Comparison of ENCODE assay signal across 1 cellular context in the genomic region with DNA sequence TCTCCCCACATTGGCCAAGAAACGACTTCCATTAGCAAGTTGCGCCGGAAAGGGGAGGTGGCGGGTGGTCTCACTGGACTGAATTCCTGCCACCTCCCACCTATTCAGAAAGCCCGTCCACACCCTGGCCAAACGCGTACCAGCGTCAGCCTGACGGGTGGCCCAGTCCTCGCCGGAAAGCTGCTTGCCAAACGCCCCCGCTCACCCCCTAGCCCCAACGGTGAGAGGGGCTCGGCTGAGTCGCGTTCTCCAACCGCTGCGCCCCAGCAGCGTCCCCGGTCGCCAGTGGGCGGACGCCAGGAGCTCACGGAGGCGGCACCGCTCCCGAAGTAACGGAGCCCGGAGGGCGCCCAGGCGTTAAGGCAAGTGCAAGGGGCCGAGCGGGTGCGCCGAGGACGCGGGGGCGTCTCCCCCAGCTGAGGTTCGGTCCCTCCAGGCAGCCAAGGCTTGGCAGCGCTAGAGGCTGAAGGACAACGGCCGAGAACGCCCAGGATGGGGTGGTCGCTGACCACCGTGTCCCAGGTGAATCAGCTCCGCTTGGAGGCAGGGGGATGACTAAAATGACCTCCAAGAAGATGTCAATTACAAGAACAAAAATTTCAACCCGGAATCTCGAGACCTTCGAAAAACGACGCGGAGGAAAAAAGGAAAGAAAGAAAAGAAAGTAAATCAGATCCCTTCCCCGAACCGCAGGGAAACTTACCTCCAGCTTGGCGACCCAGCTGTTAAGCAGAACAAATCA.
A peak's percentile ranks its signal among the peaks of the same experiment; 100 is the strongest.
TF ChIP-seq lines count a peak whose summit lies in the region.

No MANE protein-coding gene starts in this region.

TF ChIP-seq in HEK293, 187 proteins besides CTCF, POLR2A, EP300 and RAD21 (continued from another document and continues in another):
- TF ChIP-seq, protein P1, sequence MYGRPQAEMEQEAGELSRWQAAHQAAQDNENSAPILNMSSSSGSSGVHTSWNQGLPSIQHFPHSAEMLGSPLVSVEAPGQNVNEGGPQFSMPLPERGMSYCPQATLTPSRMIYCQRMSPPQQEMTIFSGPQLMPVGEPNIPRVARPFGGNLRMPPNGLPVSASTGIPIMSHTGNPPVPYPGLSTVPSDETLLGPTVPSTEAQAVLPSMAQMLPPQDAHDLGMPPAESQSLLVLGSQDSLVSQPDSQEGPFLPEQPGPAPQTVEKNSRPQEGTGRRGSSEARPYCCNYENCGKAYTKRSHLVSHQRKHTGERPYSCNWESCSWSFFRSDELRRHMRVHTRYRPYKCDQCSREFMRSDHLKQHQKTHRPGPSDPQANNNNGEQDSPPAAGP (tag by site-specific recombination; IDR thresholded peaks at IDR 0.05): no peak
- TF ChIP-seq EGR2 (tag by site-specific recombination; IDR thresholded peaks at IDR 0.05; ENCODE audit: low read depth) (peak; percentile 93), ZSCAN23 (tag by site-specific recombination; IDR thresholded peaks at IDR 0.05) (no peak), ZNF600 (tag by site-specific recombination; IDR thresholded peaks at IDR 0.05) (0 out of 2 replicates have a peak, but pooled peaks have one; percentile 31), ZNF596 (tag by site-specific recombination; IDR thresholded peaks at IDR 0.05) (no peak), ZNF274 (IDR thresholded peaks at IDR 0.05; ENCODE audit: low read length) (no peak), ZNF274 (tag by site-specific recombination; IDR thresholded peaks at IDR 0.05; ENCODE audit: borderline replicate concordance) (no peak), ZNF341 (tag by site-specific recombination; IDR thresholded peaks at IDR 0.05; ENCODE audit: low read depth) (no peak), ZNF843 (tag by site-specific recombination; IDR thresholded peaks at IDR 0.05) (no peak), ZNF777 (tag by site-specific recombination; IDR thresholded peaks at IDR 0.05; ENCODE audit: borderline replicate concordance) (0 out of 2 replicates have a peak, but pooled peaks have one; percentile 43), ZNF37A (tag by site-specific recombination; IDR thresholded peaks at IDR 0.05) (no peak), ZNF324 (tag by site-specific recombination; IDR thresholded peaks at IDR 0.05) (no peak), ZNF433 (tag by site-specific recombination; IDR thresholded peaks at IDR 0.05; ENCODE audit: low read depth) (no peak), ZNF416 (tag by site-specific recombination; IDR thresholded peaks at IDR 0.05) (no peak), ZNF548 (tag by site-specific recombination; IDR thresholded peaks at IDR 0.05) (no peak), ZNF791 (tag by site-specific recombination; IDR thresholded peaks at IDR 0.05) (no peak), KLF7 (tag by site-specific recombination; IDR thresholded peaks at IDR 0.05; ENCODE audit: borderline replicate concordance) (no peak), ZNF585B (tag by site-specific recombination; IDR thresholded peaks at IDR 0.05) (no peak), ZNF24 (tag by site-specific recombination; IDR thresholded peaks at IDR 0.05) (no peak), ZSCAN30 (tag by site-specific recombination; IDR thresholded peaks at IDR 0.05) (no peak), FEZF1 (tag by site-specific recombination; IDR thresholded peaks at IDR 0.05) (no peak), KLF16 (tag by site-specific recombination; IDR thresholded peaks at IDR 0.05) (peak; percentile 45; the same call in 1 of the 2 replicates), ZNF707 (tag by site-specific recombination; IDR thresholded peaks at IDR 0.05) (no peak), ZNF223 (tag by site-specific recombination; IDR thresholded peaks at IDR 0.05) (no peak), ZNF146 (tag by site-specific recombination; IDR thresholded peaks at IDR 0.05) (no peak), ZEB2 (tag by site-specific recombination; IDR thresholded peaks at IDR 0.05) (no peak)
- TF ChIP-seq, protein P2, sequence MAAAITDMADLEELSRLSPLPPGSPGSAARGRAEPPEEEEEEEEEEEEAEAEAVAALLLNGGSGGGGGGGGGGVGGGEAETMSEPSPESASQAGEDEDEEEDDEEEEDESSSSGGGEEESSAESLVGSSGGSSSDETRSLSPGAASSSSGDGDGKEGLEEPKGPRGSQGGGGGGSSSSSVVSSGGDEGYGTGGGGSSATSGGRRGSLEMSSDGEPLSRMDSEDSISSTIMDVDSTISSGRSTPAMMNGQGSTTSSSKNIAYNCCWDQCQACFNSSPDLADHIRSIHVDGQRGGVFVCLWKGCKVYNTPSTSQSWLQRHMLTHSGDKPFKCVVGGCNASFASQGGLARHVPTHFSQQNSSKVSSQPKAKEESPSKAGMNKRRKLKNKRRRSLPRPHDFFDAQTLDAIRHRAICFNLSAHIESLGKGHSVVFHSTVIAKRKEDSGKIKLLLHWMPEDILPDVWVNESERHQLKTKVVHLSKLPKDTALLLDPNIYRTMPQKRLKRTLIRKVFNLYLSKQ (tag by site-specific recombination; IDR thresholded peaks at IDR 0.05; ENCODE audit: borderline replicate concordance): no peak
- TF ChIP-seq, protein P3, sequence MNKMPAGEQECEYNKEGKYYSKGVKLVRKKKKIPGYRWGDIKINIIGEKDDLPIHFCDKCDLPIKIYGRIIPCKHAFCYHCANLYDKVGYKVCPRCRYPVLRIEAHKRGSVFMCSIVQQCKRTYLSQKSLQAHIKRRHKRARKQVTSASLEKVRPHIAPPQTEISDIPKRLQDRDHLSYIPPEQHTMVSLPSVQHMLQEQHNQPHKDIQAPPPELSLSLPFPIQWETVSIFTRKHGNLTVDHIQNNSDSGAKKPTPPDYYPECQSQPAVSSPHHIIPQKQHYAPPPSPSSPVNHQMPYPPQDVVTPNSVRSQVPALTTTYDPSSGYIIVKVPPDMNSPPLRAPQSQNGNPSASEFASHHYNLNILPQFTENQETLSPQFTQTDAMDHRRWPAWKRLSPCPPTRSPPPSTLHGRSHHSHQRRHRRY (tag by site-specific recombination; IDR thresholded peaks at IDR 0.05): no peak
- TF ChIP-seq, protein P4, sequence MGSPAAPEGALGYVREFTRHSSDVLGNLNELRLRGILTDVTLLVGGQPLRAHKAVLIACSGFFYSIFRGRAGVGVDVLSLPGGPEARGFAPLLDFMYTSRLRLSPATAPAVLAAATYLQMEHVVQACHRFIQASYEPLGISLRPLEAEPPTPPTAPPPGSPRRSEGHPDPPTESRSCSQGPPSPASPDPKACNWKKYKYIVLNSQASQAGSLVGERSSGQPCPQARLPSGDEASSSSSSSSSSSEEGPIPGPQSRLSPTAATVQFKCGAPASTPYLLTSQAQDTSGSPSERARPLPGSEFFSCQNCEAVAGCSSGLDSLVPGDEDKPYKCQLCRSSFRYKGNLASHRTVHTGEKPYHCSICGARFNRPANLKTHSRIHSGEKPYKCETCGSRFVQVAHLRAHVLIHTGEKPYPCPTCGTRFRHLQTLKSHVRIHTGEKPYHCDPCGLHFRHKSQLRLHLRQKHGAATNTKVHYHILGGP (tag by site-specific recombination; IDR thresholded peaks at IDR 0.05): no peak
- TF ChIP-seq, protein P5, sequence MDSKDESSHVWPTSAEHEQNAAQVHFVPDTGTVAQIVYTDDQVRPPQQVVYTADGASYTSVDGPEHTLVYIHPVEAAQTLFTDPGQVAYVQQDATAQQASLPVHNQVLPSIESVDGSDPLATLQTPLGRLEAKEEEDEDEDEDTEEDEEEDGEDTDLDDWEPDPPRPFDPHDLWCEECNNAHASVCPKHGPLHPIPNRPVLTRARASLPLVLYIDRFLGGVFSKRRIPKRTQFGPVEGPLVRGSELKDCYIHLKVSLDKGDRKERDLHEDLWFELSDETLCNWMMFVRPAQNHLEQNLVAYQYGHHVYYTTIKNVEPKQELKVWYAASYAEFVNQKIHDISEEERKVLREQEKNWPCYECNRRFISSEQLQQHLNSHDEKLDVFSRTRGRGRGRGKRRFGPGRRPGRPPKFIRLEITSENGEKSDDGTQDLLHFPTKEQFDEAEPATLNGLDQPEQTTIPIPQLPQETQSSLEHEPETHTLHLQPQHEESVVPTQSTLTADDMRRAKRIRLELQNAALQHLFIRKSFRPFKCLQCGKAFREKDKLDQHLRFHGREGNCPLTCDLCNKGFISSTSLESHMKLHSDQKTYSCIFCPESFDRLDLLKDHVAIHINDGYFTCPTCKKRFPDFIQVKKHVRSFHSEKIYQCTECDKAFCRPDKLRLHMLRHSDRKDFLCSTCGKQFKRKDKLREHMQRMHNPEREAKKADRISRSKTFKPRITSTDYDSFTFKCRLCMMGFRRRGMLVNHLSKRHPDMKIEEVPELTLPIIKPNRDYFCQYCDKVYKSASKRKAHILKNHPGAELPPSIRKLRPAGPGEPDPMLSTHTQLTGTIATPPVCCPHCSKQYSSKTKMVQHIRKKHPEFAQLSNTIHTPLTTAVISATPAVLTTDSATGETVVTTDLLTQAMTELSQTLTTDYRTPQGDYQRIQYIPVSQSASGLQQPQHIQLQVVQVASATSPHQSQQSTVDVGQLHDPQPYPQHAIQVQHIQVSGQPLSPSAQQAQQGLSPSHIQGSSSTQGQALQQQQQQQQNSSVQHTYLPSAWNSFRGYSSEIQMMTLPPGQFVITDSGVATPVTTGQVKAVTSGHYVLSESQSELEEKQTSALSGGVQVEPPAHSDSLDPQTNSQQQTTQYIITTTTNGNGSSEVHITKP (tag by site-specific recombination; IDR thresholded peaks at IDR 0.05): 0 out of 2 replicates have a peak, but pooled peaks have one; percentile 11
- TF ChIP-seq, protein P6, sequence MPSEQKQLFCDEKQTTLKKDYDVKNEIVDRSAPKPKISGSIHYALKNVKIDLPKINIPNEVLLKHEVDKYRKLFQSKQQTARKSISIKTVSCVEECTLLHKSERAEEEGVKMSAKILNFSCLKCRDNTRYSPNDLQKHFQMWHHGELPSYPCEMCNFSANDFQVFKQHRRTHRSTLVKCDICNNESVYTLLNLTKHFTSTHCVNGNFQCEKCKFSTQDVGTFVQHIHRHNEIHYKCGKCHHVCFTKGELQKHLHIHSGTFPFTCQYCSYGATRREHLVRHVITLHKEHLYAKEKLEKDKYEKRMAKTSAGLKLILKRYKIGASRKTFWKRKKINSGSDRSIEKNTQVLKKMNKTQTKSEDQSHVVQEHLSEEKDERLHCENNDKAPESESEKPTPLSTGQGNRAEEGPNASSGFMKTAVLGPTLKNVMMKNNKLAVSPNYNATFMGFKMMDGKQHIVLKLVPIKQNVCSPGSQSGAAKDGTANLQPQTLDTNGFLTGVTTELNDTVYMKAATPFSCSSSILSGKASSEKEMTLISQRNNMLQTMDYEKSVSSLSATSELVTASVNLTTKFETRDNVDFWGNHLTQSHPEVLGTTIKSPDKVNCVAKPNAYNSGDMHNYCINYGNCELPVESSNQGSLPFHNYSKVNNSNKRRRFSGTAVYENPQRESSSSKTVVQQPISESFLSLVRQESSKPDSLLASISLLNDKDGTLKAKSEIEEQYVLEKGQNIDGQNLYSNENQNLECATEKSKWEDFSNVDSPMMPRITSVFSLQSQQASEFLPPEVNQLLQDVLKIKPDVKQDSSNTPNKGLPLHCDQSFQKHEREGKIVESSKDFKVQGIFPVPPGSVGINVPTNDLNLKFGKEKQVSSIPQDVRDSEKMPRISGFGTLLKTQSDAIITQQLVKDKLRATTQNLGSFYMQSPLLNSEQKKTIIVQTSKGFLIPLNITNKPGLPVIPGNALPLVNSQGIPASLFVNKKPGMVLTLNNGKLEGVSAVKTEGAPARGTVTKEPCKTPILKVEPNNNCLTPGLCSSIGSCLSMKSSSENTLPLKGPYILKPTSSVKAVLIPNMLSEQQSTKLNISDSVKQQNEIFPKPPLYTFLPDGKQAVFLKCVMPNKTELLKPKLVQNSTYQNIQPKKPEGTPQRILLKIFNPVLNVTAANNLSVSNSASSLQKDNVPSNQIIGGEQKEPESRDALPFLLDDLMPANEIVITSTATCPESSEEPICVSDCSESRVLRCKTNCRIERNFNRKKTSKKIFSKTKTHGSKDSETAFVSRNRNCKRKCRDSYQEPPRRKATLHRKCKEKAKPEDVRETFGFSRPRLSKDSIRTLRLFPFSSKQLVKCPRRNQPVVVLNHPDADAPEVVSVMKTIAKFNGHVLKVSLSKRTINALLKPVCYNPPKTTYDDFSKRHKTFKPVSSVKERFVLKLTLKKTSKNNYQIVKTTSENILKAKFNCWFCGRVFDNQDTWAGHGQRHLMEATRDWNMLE (tag by site-specific recombination; conservative IDR thresholded peaks at IDR 0.05; ENCODE audit: low read depth): no peak
- TF ChIP-seq, protein P7, sequence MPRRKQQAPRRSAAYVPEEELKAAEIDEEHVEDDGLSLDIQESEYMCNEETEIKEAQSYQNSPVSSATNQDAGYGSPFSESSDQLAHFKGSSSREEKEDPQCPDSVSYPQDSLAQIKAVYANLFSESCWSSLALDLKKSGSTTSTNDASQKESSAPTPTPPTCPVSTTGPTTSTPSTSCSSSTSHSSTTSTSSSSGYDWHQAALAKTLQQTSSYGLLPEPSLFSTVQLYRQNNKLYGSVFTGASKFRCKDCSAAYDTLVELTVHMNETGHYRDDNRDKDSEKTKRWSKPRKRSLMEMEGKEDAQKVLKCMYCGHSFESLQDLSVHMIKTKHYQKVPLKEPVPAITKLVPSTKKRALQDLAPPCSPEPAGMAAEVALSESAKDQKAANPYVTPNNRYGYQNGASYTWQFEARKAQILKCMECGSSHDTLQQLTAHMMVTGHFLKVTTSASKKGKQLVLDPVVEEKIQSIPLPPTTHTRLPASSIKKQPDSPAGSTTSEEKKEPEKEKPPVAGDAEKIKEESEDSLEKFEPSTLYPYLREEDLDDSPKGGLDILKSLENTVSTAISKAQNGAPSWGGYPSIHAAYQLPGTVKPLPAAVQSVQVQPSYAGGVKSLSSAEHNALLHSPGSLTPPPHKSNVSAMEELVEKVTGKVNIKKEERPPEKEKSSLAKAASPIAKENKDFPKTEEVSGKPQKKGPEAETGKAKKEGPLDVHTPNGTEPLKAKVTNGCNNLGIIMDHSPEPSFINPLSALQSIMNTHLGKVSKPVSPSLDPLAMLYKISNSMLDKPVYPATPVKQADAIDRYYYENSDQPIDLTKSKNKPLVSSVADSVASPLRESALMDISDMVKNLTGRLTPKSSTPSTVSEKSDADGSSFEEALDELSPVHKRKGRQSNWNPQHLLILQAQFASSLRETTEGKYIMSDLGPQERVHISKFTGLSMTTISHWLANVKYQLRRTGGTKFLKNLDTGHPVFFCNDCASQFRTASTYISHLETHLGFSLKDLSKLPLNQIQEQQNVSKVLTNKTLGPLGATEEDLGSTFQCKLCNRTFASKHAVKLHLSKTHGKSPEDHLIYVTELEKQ (tag by site-specific recombination; IDR thresholded peaks at IDR 0.05; ENCODE audit: borderline replicate concordance): no peak
- TF ChIP-seq, protein P8, sequence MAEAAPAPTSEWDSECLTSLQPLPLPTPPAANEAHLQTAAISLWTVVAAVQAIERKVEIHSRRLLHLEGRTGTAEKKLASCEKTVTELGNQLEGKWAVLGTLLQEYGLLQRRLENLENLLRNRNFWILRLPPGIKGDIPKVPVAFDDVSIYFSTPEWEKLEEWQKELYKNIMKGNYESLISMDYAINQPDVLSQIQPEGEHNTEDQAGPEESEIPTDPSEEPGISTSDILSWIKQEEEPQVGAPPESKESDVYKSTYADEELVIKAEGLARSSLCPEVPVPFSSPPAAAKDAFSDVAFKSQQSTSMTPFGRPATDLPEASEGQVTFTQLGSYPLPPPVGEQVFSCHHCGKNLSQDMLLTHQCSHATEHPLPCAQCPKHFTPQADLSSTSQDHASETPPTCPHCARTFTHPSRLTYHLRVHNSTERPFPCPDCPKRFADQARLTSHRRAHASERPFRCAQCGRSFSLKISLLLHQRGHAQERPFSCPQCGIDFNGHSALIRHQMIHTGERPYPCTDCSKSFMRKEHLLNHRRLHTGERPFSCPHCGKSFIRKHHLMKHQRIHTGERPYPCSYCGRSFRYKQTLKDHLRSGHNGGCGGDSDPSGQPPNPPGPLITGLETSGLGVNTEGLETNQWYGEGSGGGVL (tag by site-specific recombination; IDR thresholded peaks at IDR 0.05): no peak
